In the genomic region with DNA sequence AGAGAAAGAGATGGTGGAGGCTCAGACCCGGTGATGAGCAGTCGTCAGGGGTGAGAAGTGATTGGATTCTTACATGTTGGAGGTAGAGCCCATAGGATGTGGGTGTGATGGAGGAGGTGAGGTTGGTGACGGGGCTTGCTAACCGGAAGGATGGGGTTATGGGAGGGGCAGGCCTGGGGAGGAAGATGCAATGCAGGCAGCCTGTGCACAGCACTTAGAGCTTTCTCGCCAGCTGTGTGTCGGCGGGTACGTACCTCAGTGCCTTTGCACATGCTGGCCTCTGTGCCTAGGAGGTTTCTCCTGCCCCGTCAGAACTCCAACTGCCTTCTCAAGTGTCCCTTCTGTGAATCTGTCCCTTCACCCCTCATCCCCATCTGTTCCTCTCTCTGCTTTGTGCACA, we compare ENCODE assay signal across 12 cellular contexts. TPM values are rescaled to one million over a fixed set of nuclear protein-coding genes. Genes with fewer than 3 reads are reported as not detected.
DNase-seq lines count a peak whose midpoint lies in the region; ATAC-seq and FAIRE-seq lines count a peak whose summit lies in the region.
"Had no signal": no experiment of that assay in that cellular context is flagged by ENCODE, and none has a peak within 500 bp of the region (broad histone marks: within the 10 kb centered on the region; RNA-seq: fewer than 3 reads in every experiment).

No MANE protein-coding gene starts in this region.

- DNase-seq in GM18507 (ENCODE audit: extremely low spot score, insufficient read length, low read depth) (no peak), Right ventricle myocardium superior (no peak), head of caudate nucleus (no peak), NCI-H1048 (lab: John Stamatoyannopoulos, UW) (no peak), 8988T (no peak)
- peak; percentile 52 for DNase-seq in activated effector memory CD4-positive, alpha-beta T cell treated with Interleukin-2 at 50 U/mL for 16 hours
- DNase-seq in naive thymus-derived CD8-positive, alpha-beta T cell: peak in 6 of 10 donors; percentile 6 to 44 (median 22)
- DNase-seq: cortex of kidney had no signal

- H3K9me3 Mint-ChIP-seq in T-helper 1 cell treated with Interleukin-12 subunit alpha and Interleukin-12 subunit beta and Interleukin-4 antibody, amounts not matched to agents 30 μg/mL and 1 μg/mL, for 36 hours: peaks cover 5% of the 10 kb centered on the region
- H3K9me3 Mint-ChIP-seq in naive thymus-derived CD8-positive, alpha-beta T cell: peaks cover 0 to 3% (median 0%) of the 10 kb centered on the region in 9 donors

- H3K27ac Mint-ChIP-seq in T-helper 1 cell treated with Interleukin-12 subunit alpha and Interleukin-12 subunit beta and Interleukin-4 antibody, amounts not matched to agents 30 μg/mL and 1 μg/mL, for 36 hours: peak overlapping the region; percentile 88
- peak overlapping the region in 5 of 10 donors; percentile 5 to 90 (median 61) for H3K27ac Mint-ChIP-seq in naive thymus-derived CD8-positive, alpha-beta T cell

- peak; percentile 50 for FAIRE-seq in GM18507 (lab: Jason Lieb, UNC)

- H3K4me1 Mint-ChIP-seq in T-helper 1 cell treated with Interleukin-12 subunit alpha and Interleukin-12 subunit beta and Interleukin-4 antibody, amounts not matched to agents 30 μg/mL and 1 μg/mL, for 36 hours (ENCODE audit: low read depth): peaks cover 22% of the 10 kb centered on the region
- H3K4me1 Mint-ChIP-seq in naive thymus-derived CD8-positive, alpha-beta T cell: peaks cover 7 to 28% (median 21%) of the 10 kb centered on the region in 4 donors

- ATAC-seq in naive thymus-derived CD8-positive, alpha-beta T cell: peak; percentile 37 to 69
- ATAC-seq in Right ventricle myocardium superior (ENCODE audit: poor library complexity): no peak

- H3K36me3 Mint-ChIP-seq in T-helper 1 cell treated with Interleukin-12 subunit alpha and Interleukin-12 subunit beta and Interleukin-4 antibody, amounts not matched to agents 30 μg/mL and 1 μg/mL, for 36 hours (ENCODE audit: low read depth): peaks cover 2% of the 10 kb centered on the region
- H3K36me3 Mint-ChIP-seq in naive thymus-derived CD8-positive, alpha-beta T cell: no peaks in the 10 kb centered on the region

- intact Hi-C loops in Right ventricle myocardium superior (cut with DNase I) (loop anchor here (5.0 kb wide), 1 partner anchor 44 kb away; no protein-coding TSS in a partner anchor), head of caudate nucleus (cut with DNase I) (loop anchor here (2.0 kb wide), 1 partner anchor 51 kb away; no protein-coding TSS in a partner anchor)

- H3K4me3 Mint-ChIP-seq in T-helper 1 cell treated with Interleukin-12 subunit alpha and Interleukin-12 subunit beta and Interleukin-4 antibody, amounts not matched to agents 30 μg/mL and 1 μg/mL, for 36 hours: peak overlapping the region; percentile 56
- peak overlapping the region in 8 of 10 donors; percentile 12 to 71 (median 51) for H3K4me3 Mint-ChIP-seq in naive thymus-derived CD8-positive, alpha-beta T cell

- POLR2A ChIA-PET in naive thymus-derived CD8-positive, alpha-beta T cell (lab: Charles Lee): interaction anchor here (1.3 kb wide), 1 partner anchor 51 kb away, joined by 3 read pairs; no protein-coding TSS in a partner anchor

- H3K27me3 Mint-ChIP-seq in T-helper 1 cell treated with Interleukin-12 subunit alpha and Interleukin-12 subunit beta and Interleukin-4 antibody, amounts not matched to agents 30 μg/mL and 1 μg/mL, for 36 hours (ENCODE audit: low read depth): peaks cover 37% of the 10 kb centered on the region
- peaks cover 23 to 50% (median 36%) of the 10 kb centered on the region in 5 donors for H3K27me3 Mint-ChIP-seq in naive thymus-derived CD8-positive, alpha-beta T cell

RNA-seq across cellular contexts. Expression of gene BSND, which starts 2.9 kb away (rescaled TPM):
- not detected for total RNA-seq in naive thymus-derived CD8-positive, alpha-beta T cell
- polyA plus RNA-seq in naive thymus-derived CD8-positive, alpha-beta T cell: not detected
- not detected for total RNA-seq in Right ventricle myocardium superior
- total RNA-seq: left cardiac atrium; LHCN-M2; T-helper 2 cell treated with Interferon-gamma antibody and Interleukin-4, amounts not matched to agents 100 ng/mL and 5 ng/mL, for 36 hours had no signal

RNA-seq across cellular contexts. Expression of gene TMEM61, which starts 15.4 kb away (rescaled TPM):
- total RNA-seq in naive thymus-derived CD8-positive, alpha-beta T cell: not detected
- not detected for polyA plus RNA-seq in naive thymus-derived CD8-positive, alpha-beta T cell
- 0.27 TPM for total RNA-seq in Right ventricle myocardium superior
- total RNA-seq: LHCN-M2; T-helper 2 cell treated with Interferon-gamma antibody and Interleukin-4, amounts not matched to agents 100 ng/mL and 5 ng/mL, for 36 hours had no signal

RNA-seq across cellular contexts. Expression of gene PCSK9, which starts 43.5 kb away (rescaled TPM):
- total RNA-seq in naive thymus-derived CD8-positive, alpha-beta T cell: not detected
- polyA plus RNA-seq in naive thymus-derived CD8-positive, alpha-beta T cell: not detected
- total RNA-seq in Right ventricle myocardium superior: not detected

Comparison
In these comparisons a context has a peak if more than half of its experiments do, and no peak if none do; other contexts are left out.
1. DNase-seq: peak in activated effector memory CD4-positive, alpha-beta T cell treated with Interleukin-2 at 50 U/mL for 16 hours (single experiment) and naive thymus-derived CD8-positive, alpha-beta T cell (6 of 10); none in GM18507 (single experiment), Right ventricle myocardium superior (single experiment), head of caudate nucleus (0 of 42), NCI-H1048 (single experiment) and 8988T (single experiment).